13 cellular contexts compared by ENCODE assay signal in genomic region chr19:6465006-6465405, GRCh38. TPM values are rescaled to one million over a fixed set of nuclear protein-coding genes. Genes with fewer than 3 reads are reported as not detected.
DNase-seq lines count a peak whose midpoint lies in the region; ATAC-seq and TF ChIP-seq lines count a peak whose summit lies in the region.
"Had no signal": no experiment of that assay in that cellular context is flagged by ENCODE, and none has a peak within 500 bp of the region (broad histone marks: within the 10 kb centered on the region; RNA-seq: fewer than 3 reads in every experiment).

No MANE protein-coding gene starts in this region.

- H3K27ac ChIP-seq in HUES48 (ENCODE audit: low read depth, low read length) = peak overlapping the region; percentile 59
- H3K27ac ChIP-seq in mammary epithelial cell (ENCODE audit: insufficient read depth, low read depth, low read length) = no peak overlapping the region
- H3K27ac ChIP-seq in right lobe of liver = peak overlapping the region in 1 of 3 donors; percentile 73
- H3K27ac ChIP-seq in vagina = no peak overlapping the region
- H3K27ac ChIP-seq: ascending aorta had no signal

- no peaks in the 10 kb centered on the region for H4K20me1 ChIP-seq in mammary epithelial cell (ENCODE audit: insufficient read depth, low read length)

- H3K9me3 Mint-ChIP-seq in stimulated activated effector memory CD8-positive, alpha-beta T cell treated with anti-CD3 and anti-CD28 coated beads, Interleukin-12 subunit alpha, Interleukin-12 subunit beta, amount 100 ng/mL, for 72 hours = no peaks in the 10 kb centered on the region

- intact Hi-C loops in mammary epithelial cell (cut with micrococcal nuclease) (no loop called here), right lobe of liver (cut with DNase I) (no loop called here), vagina (cut with DNase I) (no loop called here)

- peak overlapping the region; percentile 80 for H3K4me2 ChIP-seq in mammary epithelial cell (ENCODE audit: insufficient read depth, low read depth, low read length)

- 83% methylated on average over 4 of the region's 9 CpGs for WGBS in mammary epithelial cell (ENCODE audit: low coverage, missing lambda C conversion rate)
- WGBS in right lobe of liver (ENCODE audit: insufficient coverage, low coverage, low lambda C conversion rate, missing lambda C conversion rate) = 29% methylated on average over 2 of the region's 9 CpGs

- H3K4me1 ChIP-seq in HUES48 (ENCODE audit: control insufficient read depth, insufficient read depth, low read length) (0 out of 2 replicates have a peak, but pooled peaks cover 7% of the 10 kb centered on the region), mammary epithelial cell (ENCODE audit: insufficient read depth, low read length) (no peaks in the 10 kb centered on the region), right lobe of liver (no peaks in the 10 kb centered on the region), vagina (peaks cover 4% of the 10 kb centered on the region)

- DNase-seq in mammary epithelial cell = no peak
- no peak for DNase-seq in right lobe of liver
- DNase-seq in stimulated activated effector memory CD8-positive, alpha-beta T cell treated with anti-CD3 and anti-CD28 coated beads, Interleukin-12 subunit alpha, Interleukin-12 subunit beta, amount 100 ng/mL, for 72 hours (ENCODE audit: low spot score in 2 of 2) = no peak
- no peak for DNase-seq in vagina (ENCODE audit: extremely low spot score in 2 of 2)
- DNase-seq: activated CD8-positive, alpha-beta T cell treated with anti-CD3 and anti-CD28 coated beads, Interleukin-2, amount 10 ng/mL, durations not matched to agents 7 days and 5 days; midbrain; NCI-H510A treated with DMSO at 0.1 percent for 48 hours; SW 1271 had no signal

- dilution Hi-C loops in mammary epithelial cell (cut with HindIII; ENCODE audit: low sequenced_read_pairs) = loop anchor here (5.0 to 10.0 kb wide), 5 partner anchors 53 to 370 kb away; no protein-coding TSS in a partner anchor

- peaks cover 27% of the 10 kb centered on the region for H3K4me1 Mint-ChIP-seq in stimulated activated effector memory CD8-positive, alpha-beta T cell treated with anti-CD3 and anti-CD28 coated beads, Interleukin-12 subunit alpha, Interleukin-12 subunit beta, amount 100 ng/mL, for 72 hours

- no peak overlapping the region for H2AFZ ChIP-seq in mammary epithelial cell (ENCODE audit: low read depth, low read length)

- H3K36me3 Mint-ChIP-seq in stimulated activated effector memory CD8-positive, alpha-beta T cell treated with anti-CD3 and anti-CD28 coated beads, Interleukin-12 subunit alpha, Interleukin-12 subunit beta, amount 100 ng/mL, for 72 hours = peaks cover 30% of the 10 kb centered on the region

- peaks cover 6% of the 10 kb centered on the region for H3K79me2 ChIP-seq in mammary epithelial cell (ENCODE audit: insufficient read depth, low read length)

- in situ Hi-C loops in mammary epithelial cell (cut with MboI; ENCODE audit: low sequenced_read_pairs in 2 of 2) = no loop called here

- H3K27ac Mint-ChIP-seq in stimulated activated effector memory CD8-positive, alpha-beta T cell treated with anti-CD3 and anti-CD28 coated beads, Interleukin-12 subunit alpha, Interleukin-12 subunit beta, amount 100 ng/mL, for 72 hours = peak overlapping the region; percentile 53
- H3K27ac Mint-ChIP-seq: activated CD8-positive, alpha-beta T cell treated with anti-CD3 and anti-CD28 coated beads, Interleukin-2, amount 10 ng/mL, durations not matched to agents 7 days and 5 days had no signal

- H3K4me3 ChIP-seq in HUES48 (ENCODE audit: low read depth, low read length) (peak overlapping the region; percentile 79), mammary epithelial cell (replicated peaks in 1 of 3; ENCODE audit: insufficient read depth in 1 of 3, low read depth in 2 of 3, low read length in 3 of 3) (peak overlapping the region; percentile 62 to 97 (median 80)), right lobe of liver (peak overlapping the region; percentile 56 to 83 (median 67)), vagina (peak overlapping the region in 1 of 2 donors; percentile 44)
- H3K4me3 ChIP-seq: ascending aorta had no signal

- ATAC-seq in right lobe of liver (no peak), GM21717 (IDR thresholded peaks at IDR 0.05; ENCODE audit: unreplicated experiment) (no peak), GM21390 (IDR thresholded peaks at IDR 0.05; ENCODE audit: unreplicated experiment) (no peak)
- no peak for ATAC-seq in stimulated activated effector memory CD8-positive, alpha-beta T cell treated with anti-CD3 and anti-CD28 coated beads, Interleukin-12 subunit alpha, Interleukin-12 subunit beta, amount 100 ng/mL, for 72 hours
- ATAC-seq: activated CD8-positive, alpha-beta T cell treated with anti-CD3 and anti-CD28 coated beads, Interleukin-2, amount 10 ng/mL, durations not matched to agents 7 days and 5 days had no signal

- no peak for TF ChIP-seq POLR2A in right lobe of liver (IDR thresholded peaks at IDR 0.05)
- no peak for TF ChIP-seq POLR2A in vagina (IDR thresholded peaks at IDR 0.05)

- H3K36me3 ChIP-seq in HUES48 (ENCODE audit: control insufficient read depth, insufficient read depth, low read length) (peaks cover 15% of the 10 kb centered on the region), mammary epithelial cell (ENCODE audit: insufficient read depth, low read length) (no peaks in the 10 kb centered on the region), right lobe of liver (peaks cover 0 to 7% (median 0%) of the 10 kb centered on the region in 4 donors), vagina (no peaks in the 10 kb centered on the region)
- H3K36me3 ChIP-seq: ascending aorta had no signal

- H3K9me3 ChIP-seq in HUES48 (ENCODE audit: control insufficient read depth, insufficient read depth, low read length) (no peaks in the 10 kb centered on the region), mammary epithelial cell (replicated peaks; ENCODE audit: insufficient read depth, low read length) (no peaks in the 10 kb centered on the region), right lobe of liver (no peaks in the 10 kb centered on the region), vagina (no peaks in the 10 kb centered on the region)
- H3K9me3 ChIP-seq: ascending aorta had no signal

- TF ChIP-seq CTCF in mammary epithelial cell (conservative IDR thresholded peaks at IDR 0.05 in 1 of 2, IDR thresholded peaks at IDR 0.05 in 1 of 2; ENCODE audit: extremely low read depth in 1 of 2, insufficient read depth in 1 of 2, low read depth in 1 of 2, low read length in 2 of 2) (no peak), right lobe of liver (IDR thresholded peaks at IDR 0.05) (no peak), vagina (IDR thresholded peaks at IDR 0.05) (no peak)

- CTCF ChIA-PET in mammary epithelial cell (lab: Charles Lee; ENCODE audit: low non-redundant PET) = no interaction called here

- no TSS peak for BruUV-seq in mammary epithelial cell (replicated peaks; lab: Mats Ljungman, UMichigan)

- H3K27me3 ChIP-seq in HUES48 (ENCODE audit: control insufficient read depth, insufficient read depth, low read length) (peaks cover 4% of the 10 kb centered on the region; the same call in 1 of the 2 replicates), mammary epithelial cell (ENCODE audit: insufficient read depth, low read length) (no peaks in the 10 kb centered on the region), right lobe of liver (no peaks in the 10 kb centered on the region), vagina (no peaks in the 10 kb centered on the region)
- H3K27me3 ChIP-seq: ascending aorta had no signal

- H3K9ac ChIP-seq in HUES48 (ENCODE audit: low read depth, low read length) = peak overlapping the region; percentile 35; the same call in 1 of the 2 replicates
- H3K9ac ChIP-seq in mammary epithelial cell (ENCODE audit: insufficient read depth, low read length) = no peak overlapping the region

- no peak overlapping the region for H3K4me3 Mint-ChIP-seq in stimulated activated effector memory CD8-positive, alpha-beta T cell treated with anti-CD3 and anti-CD28 coated beads, Interleukin-12 subunit alpha, Interleukin-12 subunit beta, amount 100 ng/mL, for 72 hours
- H3K4me3 Mint-ChIP-seq: activated CD8-positive, alpha-beta T cell treated with anti-CD3 and anti-CD28 coated beads, Interleukin-2, amount 10 ng/mL, durations not matched to agents 7 days and 5 days had no signal

RNA-seq across cellular contexts. Expression of gene CRB3, which starts 0.9 kb away (rescaled TPM):
- total RNA-seq in mammary epithelial cell (10 to 100 TPM; 18.3 to 23.6 TPM), right lobe of liver (10 to 100 TPM; 20.6 to 56.1 (median 23.0) TPM), vagina (4.9 TPM)
- 7.6 TPM for polyA plus RNA-seq in mammary epithelial cell
- 11.5 TPM for polyA minus RNA-seq in mammary epithelial cell
- total RNA-seq: ascending aorta had no signal
- polyA plus RNA-seq: fibroblast of lung had no signal

RNA-seq across cellular contexts. Expression of gene SLC25A23, which starts 5.4 kb away (rescaled TPM):
- 10 to 100 TPM; 21.5 to 31.8 TPM for total RNA-seq in mammary epithelial cell
- polyA plus RNA-seq in mammary epithelial cell = 8.5 TPM
- polyA minus RNA-seq in mammary epithelial cell = 40.3 TPM
- 10 to 100 TPM; 23.3 to 50.0 (median 30.0) TPM for total RNA-seq in right lobe of liver
- total RNA-seq in vagina = 27.5 TPM

RNA-seq across cellular contexts. Expression of gene DENND1C, which starts 16.6 kb away (rescaled TPM):
- total RNA-seq in mammary epithelial cell = under 1 TPM in 1 of 2 donors, not detected in 1; 0.33 TPM
- polyA plus RNA-seq in mammary epithelial cell = 0.26 TPM
- not detected for polyA minus RNA-seq in mammary epithelial cell
- 1 to 10 TPM in 5 of 6 experiments, under 1 TPM in 1; 0.90 to 2.7 (median 1.8) TPM for total RNA-seq in right lobe of liver
- total RNA-seq in vagina = 2.9 TPM
- total RNA-seq: fibroblast of lung had no signal
- polyA plus RNA-seq: fibroblast of lung had no signal

RNA-seq across cellular contexts. Expression of gene SLC25A41, which starts 31.4 kb away (rescaled TPM):
- not detected for total RNA-seq in mammary epithelial cell
- 0.06 TPM for polyA plus RNA-seq in mammary epithelial cell
- not detected for polyA minus RNA-seq in mammary epithelial cell
- under 1 TPM in 3 of 6 experiments, not detected in 3; 0.18 to 0.60 (median 0.56) TPM for total RNA-seq in right lobe of liver
- not detected for total RNA-seq in vagina
- total RNA-seq: ascending aorta had no signal
- polyA plus RNA-seq: fibroblast of lung had no signal

RNA-seq across cellular contexts. Expression of gene TUBB4A, which starts 37.1 kb away (rescaled TPM):
- total RNA-seq in mammary epithelial cell (not detected), right lobe of liver (10 to 100 TPM in 2 of 6 experiments, 1 to 10 TPM in 1, under 1 TPM in 3; 0.24 to 19.2 (median 1.4) TPM), vagina (5.6 TPM)
- polyA plus RNA-seq in mammary epithelial cell = 0.09 TPM
- polyA minus RNA-seq in mammary epithelial cell = not detected
- total RNA-seq: fibroblast of lung had no signal
- polyA plus RNA-seq: fibroblast of lung had no signal
